Comparison of ENCODE assay signal across 6 cellular contexts in the genomic region with DNA sequence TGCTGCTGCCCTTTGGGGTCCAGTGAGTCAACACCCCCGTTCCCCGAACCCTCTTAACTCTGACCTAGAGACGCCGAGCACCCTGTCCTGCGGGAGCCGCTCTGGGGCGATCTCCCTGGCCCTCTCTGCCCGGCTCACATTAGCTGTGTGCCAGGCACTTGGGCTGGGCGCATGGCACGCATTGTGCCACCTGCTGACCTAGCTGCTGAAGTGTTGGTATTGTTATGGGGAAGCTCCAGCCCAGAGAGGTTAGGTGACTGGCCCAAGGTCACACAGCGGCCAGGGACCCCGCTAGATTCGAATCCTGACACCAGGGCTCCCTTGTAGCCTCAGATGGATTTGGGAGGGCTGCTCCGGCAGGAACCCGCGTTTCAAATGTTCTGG. TPM values are rescaled to one million over a fixed set of nuclear protein-coding genes. Genes with fewer than 3 reads are reported as not detected.
DNase-seq lines count a peak whose midpoint lies in the region; ATAC-seq, FAIRE-seq and TF ChIP-seq lines count a peak whose summit lies in the region.

No MANE protein-coding gene starts in this region.

- in situ Hi-C loops in HepG2 (cut with HindIII; ENCODE audit: extremely low pct_ligation_motif_present, low pct_unique_long_range_greater_than_20kb) = no loop called here

- no TSS peak for BruUV-seq in HepG2 (replicated peaks; lab: Mats Ljungman, UMichigan)

- WGBS in HepG2 (ENCODE audit: low lambda C conversion rate) = 49% methylated on average over 12 of the region's 16 CpGs

- H3K36me3 ChIP-seq in HepG2 (replicated peaks in 1 of 2; ENCODE audit: control insufficient read depth in 1 of 2, insufficient read depth in 2 of 2, low read length in 2 of 2) = no peaks in the 10 kb centered on the region

- H3K4me3 ChIP-seq in HepG2 (replicated peaks in 1 of 3; ENCODE audit: insufficient read depth in 1 of 3, low read depth in 2 of 3, low read length in 3 of 3) = peak overlapping the region; percentile 88 to 100 (median 94)

- H3K4me3 Mint-ChIP-seq in activated CD4-positive, alpha-beta T cell treated with anti-CD3 and anti-CD28 coated beads, Interleukin-2, amount 10 ng/mL, durations not matched to agents 7 days and 5 days = peak overlapping the region; percentile 87

- no peaks in the 10 kb centered on the region for H3K27me3 Mint-ChIP-seq in activated CD4-positive, alpha-beta T cell treated with anti-CD3 and anti-CD28 coated beads, Interleukin-2, amount 10 ng/mL, durations not matched to agents 7 days and 5 days

- no peak for TF ChIP-seq RAD21 in HepG2 (CRISPR knock-in tag; IDR thresholded peaks at IDR 0.05)

- no peaks in the 10 kb centered on the region for H3K9me3 Mint-ChIP-seq in activated CD4-positive, alpha-beta T cell treated with anti-CD3 and anti-CD28 coated beads, Interleukin-2, amount 10 ng/mL, durations not matched to agents 7 days and 5 days

- peak overlapping the region; percentile 87 for H3K27ac ChIP-seq in HepG2 (ENCODE audit: extremely low read length, insufficient read depth, low read length)

- peak; percentile 15; the same call in 1 of the 2 replicates for TF ChIP-seq CTCF in HepG2 (CRISPR knock-in tag; IDR thresholded peaks at IDR 0.05)

- H4K20me1 ChIP-seq in HepG2 (ENCODE audit: insufficient read depth, low read length) = no peaks in the 10 kb centered on the region

- H3K9me3 ChIP-seq in HepG2 (ENCODE audit: low read length) = no peaks in the 10 kb centered on the region

- no peaks in the 10 kb centered on the region; a peak in 1 of 5 replicates for H3K27me3 ChIP-seq in HepG2 (ENCODE audit: control insufficient read depth in 1 of 2, insufficient read depth in 2 of 2, low read length in 2 of 2)

- TF ChIP-seq POLR2A in HepG2 (IDR thresholded peaks at IDR 0.05; ENCODE audit: insufficient read depth in 1 of 2, low read depth in 2 of 2, low read length in 2 of 2) = no peak

- H3K27ac Mint-ChIP-seq in activated CD4-positive, alpha-beta T cell treated with anti-CD3 and anti-CD28 coated beads, Interleukin-2, amount 10 ng/mL, durations not matched to agents 7 days and 5 days = peak overlapping the region; percentile 91

- H3K4me1 ChIP-seq in HepG2 (ENCODE audit: insufficient read depth, low read length) = peaks cover 57% of the 10 kb centered on the region

- no peak overlapping the region for H2AFZ ChIP-seq in HepG2 (ENCODE audit: low read length)

- intact Hi-C loops in HepG2 (cut with micrococcal nuclease; ENCODE audit: unreplicated experiment) = no loop called here

- peak overlapping the region; percentile 100 for H3K4me2 ChIP-seq in HepG2 (ENCODE audit: low read depth, low read length)

- CTCF ChIA-PET in activated CD4-positive, alpha-beta T cell treated with anti-CD3 and anti-CD28 coated beads, Interleukin-2, amount 10 ng/mL, durations not matched to agents 7 days and 5 days (lab: Charles Lee) = interaction anchor here (0.8 to 2.1 kb wide), 9 partner anchors 10 to 70 kb away, joined by 3 to 13 read pairs (median 3); a partner anchor contains a TSS
- CTCF ChIA-PET in HepG2 (lab: Yijun Ruan, JAX; ENCODE audit: low intra/inter-chr PET ratio, low total read pairs) = interaction anchor here (0.9 kb wide), 1 partner anchor 27 kb away, joined by 3 read pairs; no protein-coding TSS in a partner anchor

- H3K9ac ChIP-seq in HepG2 (ENCODE audit: insufficient read depth, low read depth, low read length) = peak overlapping the region; percentile 97

- peak; percentile 18 for DNase-seq in COLO668 (lab: John Stamatoyannopoulos, UW; ENCODE audit: unreplicated experiment)
- no peak for DNase-seq in activated CD4-positive, alpha-beta T cell treated with anti-CD3 and anti-CD28 coated beads, Interleukin-2, amount 10 ng/mL, durations not matched to agents 7 days and 5 days
- DNase-seq in HepG2 (ENCODE audit: low spot score) = no peak
- no peak for DNase-seq in GF-D8 (lab: John Stamatoyannopoulos, UW)
- DNase-seq in CD1c-positive myeloid dendritic cell (ENCODE audit: extremely low spot score) = no peak

- POLR2A ChIA-PET in activated CD4-positive, alpha-beta T cell treated with anti-CD3 and anti-CD28 coated beads, Interleukin-2, amount 10 ng/mL, durations not matched to agents 7 days and 5 days (lab: Charles Lee) = no interaction called here
- POLR2A ChIA-PET in HepG2 (lab: Yijun Ruan, JAX) = interaction anchor here (1.3 to 4.4 kb wide), 10 partner anchors 8 to 129 kb away, joined by 5 to 80 read pairs (median 16); a partner anchor contains a TSS

- no peak for FAIRE-seq in HepG2 (lab: Jason Lieb, UNC)

- TF ChIP-seq EP300 in HepG2 (IDR thresholded peaks at IDR 0.05; ENCODE audit: low read depth in 2 of 2, low read length in 2 of 2) (no peak), HepG2 (CRISPR knock-in tag; IDR thresholded peaks at IDR 0.05; ENCODE audit: borderline replicate concordance) (no peak)

- H3K79me2 ChIP-seq in HepG2 (ENCODE audit: insufficient read depth, low read length) = peaks cover 18% of the 10 kb centered on the region

- peaks cover 7% of the 10 kb centered on the region for H3K36me3 Mint-ChIP-seq in activated CD4-positive, alpha-beta T cell treated with anti-CD3 and anti-CD28 coated beads, Interleukin-2, amount 10 ng/mL, durations not matched to agents 7 days and 5 days (ENCODE audit: low read depth)

- H3K4me1 Mint-ChIP-seq in activated CD4-positive, alpha-beta T cell treated with anti-CD3 and anti-CD28 coated beads, Interleukin-2, amount 10 ng/mL, durations not matched to agents 7 days and 5 days = peaks cover 34% of the 10 kb centered on the region

- ATAC-seq in HepG2 (no peak), HG03469 (IDR thresholded peaks at IDR 0.05; ENCODE audit: unreplicated experiment) (no peak)

RNA-seq across cellular contexts. Expression of a gene that starts 1.1 kb away (rescaled TPM):
- under 1 TPM; 0.73 to 0.97 TPM for total RNA-seq in activated CD4-positive, alpha-beta T cell treated with anti-CD3 and anti-CD28 coated beads, Interleukin-2, amount 10 ng/mL, durations not matched to agents 7 days and 5 days
- total RNA-seq in HepG2 (2016; rRNA removed; fragmentation: Illumina TruSeq; extraction: Trizol) = 0.77 and 0.93 TPM in 2 replicates
- total RNA-seq in HepG2 (2016; cell fraction: cytosol; rRNA removed; fragmentation: Illumina TruSeq; extraction: Trizol; ENCODE audit: low read depth) = 0.88 and 1.6 TPM in 2 replicates
- 1.00 and 1.1 TPM in 2 replicates for total RNA-seq in HepG2 (2016; cell fraction: insoluble cytoplasmic fraction; rRNA removed; fragmentation: Illumina TruSeq; extraction: Trizol)
- 0.71 and 0.90 TPM in 2 replicates for total RNA-seq in HepG2 (2016; cell fraction: membrane; rRNA removed; fragmentation: Illumina TruSeq; extraction: Trizol)
- total RNA-seq in HepG2 (2016; cell fraction: nucleus; rRNA removed; fragmentation: Illumina TruSeq; extraction: Trizol) = 0.53 and 1.1 TPM in 2 replicates
- polyA plus RNA-seq in HepG2 (2011; rRNA removed) = 0.34 and 0.54 TPM in 2 replicates
- 0.22 and 0.75 TPM in 2 replicates for polyA plus RNA-seq in HepG2 (2011; cell fraction: cytosol; rRNA removed)
- 2.1 and 2.9 TPM in 2 replicates for polyA plus RNA-seq in HepG2 (2011; cell fraction: nucleus; rRNA removed)
- 3.1 and 4.6 TPM in 2 replicates for polyA plus RNA-seq in HepG2 (2012)
- 0.66 and 0.93 TPM in 2 replicates for polyA plus RNA-seq in HepG2 (2016; cell fraction: cytosol; fragmentation: Illumina TruSeq; extraction: Trizol; ENCODE audit: low read depth)
- polyA plus RNA-seq in HepG2 (2016; cell fraction: insoluble cytoplasmic fraction; fragmentation: Illumina TruSeq; extraction: Trizol; ENCODE audit: low read depth) = 0.40 and 0.55 TPM in 2 replicates
- 0.49 TPM in 2 replicates for polyA plus RNA-seq in HepG2 (2016; cell fraction: membrane; fragmentation: Illumina TruSeq; extraction: Trizol; ENCODE audit: low read depth)
- polyA plus RNA-seq in HepG2 (2016; cell fraction: nucleus; fragmentation: Illumina TruSeq; extraction: Trizol; ENCODE audit: insufficient read depth, low read depth) = 1.3 and 1.4 TPM in 2 replicates
- 0.94 and 1.4 TPM in 2 replicates for polyA minus RNA-seq in HepG2 (2011; rRNA and poly(A)+ RNA removed; ENCODE audit: low replicate concordance)
- 0.62 and 0.89 TPM in 2 replicates for polyA minus RNA-seq in HepG2 (2011; cell fraction: cytosol; rRNA and poly(A)+ RNA removed)
- 1.2 and 1.3 TPM in 2 replicates for polyA minus RNA-seq in HepG2 (2011; cell fraction: nucleus; rRNA and poly(A)+ RNA removed)

RNA-seq across cellular contexts. Expression of a gene that starts 8.1 kb away (rescaled TPM):
- 10 to 100 TPM; 72.5 to 86.1 TPM for total RNA-seq in activated CD4-positive, alpha-beta T cell treated with anti-CD3 and anti-CD28 coated beads, Interleukin-2, amount 10 ng/mL, durations not matched to agents 7 days and 5 days
- 90.7 and 115 TPM in 2 replicates for total RNA-seq in HepG2 (2016; rRNA removed; fragmentation: Illumina TruSeq; extraction: Trizol)
- 22.2 and 24.7 TPM in 2 replicates for total RNA-seq in HepG2 (2016; cell fraction: cytosol; rRNA removed; fragmentation: Illumina TruSeq; extraction: Trizol; ENCODE audit: low read depth)
- 99.1 and 105 TPM in 2 replicates for total RNA-seq in HepG2 (2016; cell fraction: insoluble cytoplasmic fraction; rRNA removed; fragmentation: Illumina TruSeq; extraction: Trizol)
- total RNA-seq in HepG2 (2016; cell fraction: membrane; rRNA removed; fragmentation: Illumina TruSeq; extraction: Trizol) = 64.5 and 68.5 TPM in 2 replicates
- total RNA-seq in HepG2 (2016; cell fraction: nucleus; rRNA removed; fragmentation: Illumina TruSeq; extraction: Trizol) = 102 and 126 TPM in 2 replicates
- polyA plus RNA-seq in HepG2 (2011; rRNA removed) = 125 and 158 TPM in 2 replicates
- 60.6 and 76.3 TPM in 2 replicates for polyA plus RNA-seq in HepG2 (2011; cell fraction: cytosol; rRNA removed)
- polyA plus RNA-seq in HepG2 (2011; cell fraction: nucleus; rRNA removed) = 464 and 551 TPM in 2 replicates
- polyA plus RNA-seq in HepG2 (2012) = 189 and 231 TPM in 2 replicates
- 24.2 and 25.6 TPM in 2 replicates for polyA plus RNA-seq in HepG2 (2016; cell fraction: cytosol; fragmentation: Illumina TruSeq; extraction: Trizol; ENCODE audit: low read depth)
- 120 and 149 TPM in 2 replicates for polyA plus RNA-seq in HepG2 (2016; cell fraction: insoluble cytoplasmic fraction; fragmentation: Illumina TruSeq; extraction: Trizol; ENCODE audit: low read depth)
- polyA plus RNA-seq in HepG2 (2016; cell fraction: membrane; fragmentation: Illumina TruSeq; extraction: Trizol; ENCODE audit: low read depth) = 59.9 and 61.3 TPM in 2 replicates
- 256 and 260 TPM in 2 replicates for polyA plus RNA-seq in HepG2 (2016; cell fraction: nucleus; fragmentation: Illumina TruSeq; extraction: Trizol; ENCODE audit: insufficient read depth, low read depth)
- 127 and 141 TPM in 2 replicates for polyA minus RNA-seq in HepG2 (2011; rRNA and poly(A)+ RNA removed; ENCODE audit: low replicate concordance)
- polyA minus RNA-seq in HepG2 (2011; cell fraction: cytosol; rRNA and poly(A)+ RNA removed) = 69.1 and 69.4 TPM in 2 replicates
- polyA minus RNA-seq in HepG2 (2011; cell fraction: nucleus; rRNA and poly(A)+ RNA removed) = 69.1 and 80.1 TPM in 2 replicates

RNA-seq across cellular contexts. Expression of a gene that starts 13.0 kb away (rescaled TPM):
- total RNA-seq in activated CD4-positive, alpha-beta T cell treated with anti-CD3 and anti-CD28 coated beads, Interleukin-2, amount 10 ng/mL, durations not matched to agents 7 days and 5 days = 10 to 100 TPM; 56.7 to 62.3 TPM
- total RNA-seq in HepG2 (2016; rRNA removed; fragmentation: Illumina TruSeq; extraction: Trizol) = 38.9 and 40.2 TPM in 2 replicates
- 28.0 and 30.5 TPM in 2 replicates for total RNA-seq in HepG2 (2016; cell fraction: cytosol; rRNA removed; fragmentation: Illumina TruSeq; extraction: Trizol; ENCODE audit: low read depth)
- 37.2 and 39.5 TPM in 2 replicates for total RNA-seq in HepG2 (2016; cell fraction: insoluble cytoplasmic fraction; rRNA removed; fragmentation: Illumina TruSeq; extraction: Trizol)
- 34.6 and 39.3 TPM in 2 replicates for total RNA-seq in HepG2 (2016; cell fraction: membrane; rRNA removed; fragmentation: Illumina TruSeq; extraction: Trizol)
- total RNA-seq in HepG2 (2016; cell fraction: nucleus; rRNA removed; fragmentation: Illumina TruSeq; extraction: Trizol) = 34.5 and 44.1 TPM in 2 replicates
- 74.4 and 85.4 TPM in 2 replicates for polyA plus RNA-seq in HepG2 (2011; rRNA removed)
- polyA plus RNA-seq in HepG2 (2011; cell fraction: cytosol; rRNA removed) = 53.2 and 55.1 TPM in 2 replicates
- polyA plus RNA-seq in HepG2 (2011; cell fraction: nucleus; rRNA removed) = 173 and 195 TPM in 2 replicates
- polyA plus RNA-seq in HepG2 (2012) = 41.9 and 49.7 TPM in 2 replicates
- polyA plus RNA-seq in HepG2 (2016; cell fraction: cytosol; fragmentation: Illumina TruSeq; extraction: Trizol; ENCODE audit: low read depth) = 14.9 and 18.6 TPM in 2 replicates
- polyA plus RNA-seq in HepG2 (2016; cell fraction: insoluble cytoplasmic fraction; fragmentation: Illumina TruSeq; extraction: Trizol; ENCODE audit: low read depth) = 55.1 and 57.7 TPM in 2 replicates
- 24.6 and 25.0 TPM in 2 replicates for polyA plus RNA-seq in HepG2 (2016; cell fraction: membrane; fragmentation: Illumina TruSeq; extraction: Trizol; ENCODE audit: low read depth)
- 99.9 and 109 TPM in 2 replicates for polyA plus RNA-seq in HepG2 (2016; cell fraction: nucleus; fragmentation: Illumina TruSeq; extraction: Trizol; ENCODE audit: insufficient read depth, low read depth)
- 81.6 and 104 TPM in 2 replicates for polyA minus RNA-seq in HepG2 (2011; rRNA and poly(A)+ RNA removed; ENCODE audit: low replicate concordance)
- 29.7 and 33.3 TPM in 2 replicates for polyA minus RNA-seq in HepG2 (2011; cell fraction: cytosol; rRNA and poly(A)+ RNA removed)
- 50.6 and 76.5 TPM in 2 replicates for polyA minus RNA-seq in HepG2 (2011; cell fraction: nucleus; rRNA and poly(A)+ RNA removed)

RNA-seq across cellular contexts. Expression of a gene that starts 17.8 kb away (rescaled TPM):
- 10 to 100 TPM; 16.4 to 18.8 TPM for total RNA-seq in activated CD4-positive, alpha-beta T cell treated with anti-CD3 and anti-CD28 coated beads, Interleukin-2, amount 10 ng/mL, durations not matched to agents 7 days and 5 days
- 13.1 and 40.1 TPM in 2 replicates for total RNA-seq in HepG2 (2016; rRNA removed; fragmentation: Illumina TruSeq; extraction: Trizol)
- total RNA-seq in HepG2 (2016; cell fraction: cytosol; rRNA removed; fragmentation: Illumina TruSeq; extraction: Trizol; ENCODE audit: low read depth) = 11.7 and 11.8 TPM in 2 replicates
- total RNA-seq in HepG2 (2016; cell fraction: insoluble cytoplasmic fraction; rRNA removed; fragmentation: Illumina TruSeq; extraction: Trizol) = 11.6 and 40.3 TPM in 2 replicates
- total RNA-seq in HepG2 (2016; cell fraction: membrane; rRNA removed; fragmentation: Illumina TruSeq; extraction: Trizol) = 16.4 and 17.9 TPM in 2 replicates
- total RNA-seq in HepG2 (2016; cell fraction: nucleus; rRNA removed; fragmentation: Illumina TruSeq; extraction: Trizol) = 46.8 and 52.2 TPM in 2 replicates
- 28.2 and 29.4 TPM in 2 replicates for polyA plus RNA-seq in HepG2 (2011; rRNA removed)
- polyA plus RNA-seq in HepG2 (2011; cell fraction: cytosol; rRNA removed) = 19.2 and 36.3 TPM in 2 replicates
- polyA plus RNA-seq in HepG2 (2011; cell fraction: nucleus; rRNA removed) = 76.6 and 98.9 TPM in 2 replicates
- 20.7 and 21.0 TPM in 2 replicates for polyA plus RNA-seq in HepG2 (2012)
- polyA plus RNA-seq in HepG2 (2016; cell fraction: cytosol; fragmentation: Illumina TruSeq; extraction: Trizol; ENCODE audit: low read depth) = 8.0 and 8.6 TPM in 2 replicates
- polyA plus RNA-seq in HepG2 (2016; cell fraction: insoluble cytoplasmic fraction; fragmentation: Illumina TruSeq; extraction: Trizol; ENCODE audit: low read depth) = 12.0 and 16.4 TPM in 2 replicates
- polyA plus RNA-seq in HepG2 (2016; cell fraction: membrane; fragmentation: Illumina TruSeq; extraction: Trizol; ENCODE audit: low read depth) = 11.8 and 12.2 TPM in 2 replicates
- polyA plus RNA-seq in HepG2 (2016; cell fraction: nucleus; fragmentation: Illumina TruSeq; extraction: Trizol; ENCODE audit: insufficient read depth, low read depth) = 83.1 and 85.8 TPM in 2 replicates
- 23.9 and 52.5 TPM in 2 replicates for polyA minus RNA-seq in HepG2 (2011; rRNA and poly(A)+ RNA removed; ENCODE audit: low replicate concordance)
- polyA minus RNA-seq in HepG2 (2011; cell fraction: cytosol; rRNA and poly(A)+ RNA removed) = 17.1 and 17.5 TPM in 2 replicates
- polyA minus RNA-seq in HepG2 (2011; cell fraction: nucleus; rRNA and poly(A)+ RNA removed) = 31.7 and 32.4 TPM in 2 replicates

RNA-seq across cellular contexts. Expression of a gene that starts 23.7 kb away (rescaled TPM):
- 10 to 100 TPM; 17.4 to 18.5 TPM for total RNA-seq in activated CD4-positive, alpha-beta T cell treated with anti-CD3 and anti-CD28 coated beads, Interleukin-2, amount 10 ng/mL, durations not matched to agents 7 days and 5 days
- total RNA-seq in HepG2 (2016; rRNA removed; fragmentation: Illumina TruSeq; extraction: Trizol) = 20.1 and 22.4 TPM in 2 replicates
- total RNA-seq in HepG2 (2016; cell fraction: cytosol; rRNA removed; fragmentation: Illumina TruSeq; extraction: Trizol; ENCODE audit: low read depth) = 25.7 and 27.1 TPM in 2 replicates
- 19.5 and 23.7 TPM in 2 replicates for total RNA-seq in HepG2 (2016; cell fraction: insoluble cytoplasmic fraction; rRNA removed; fragmentation: Illumina TruSeq; extraction: Trizol)
- 36.3 and 38.4 TPM in 2 replicates for total RNA-seq in HepG2 (2016; cell fraction: membrane; rRNA removed; fragmentation: Illumina TruSeq; extraction: Trizol)
- total RNA-seq in HepG2 (2016; cell fraction: nucleus; rRNA removed; fragmentation: Illumina TruSeq; extraction: Trizol) = 19.9 and 24.0 TPM in 2 replicates
- 5.5 and 6.5 TPM in 2 replicates for polyA plus RNA-seq in HepG2 (2011; rRNA removed)
- polyA plus RNA-seq in HepG2 (2011; cell fraction: cytosol; rRNA removed) = 3.1 and 3.3 TPM in 2 replicates
- polyA plus RNA-seq in HepG2 (2011; cell fraction: nucleus; rRNA removed) = 15.1 and 18.7 TPM in 2 replicates
- 6.5 and 8.5 TPM in 2 replicates for polyA plus RNA-seq in HepG2 (2012)
- 36.9 and 41.0 TPM in 2 replicates for polyA plus RNA-seq in HepG2 (2016; cell fraction: cytosol; fragmentation: Illumina TruSeq; extraction: Trizol; ENCODE audit: low read depth)
- polyA plus RNA-seq in HepG2 (2016; cell fraction: insoluble cytoplasmic fraction; fragmentation: Illumina TruSeq; extraction: Trizol; ENCODE audit: low read depth) = 31.0 and 31.1 TPM in 2 replicates
- polyA plus RNA-seq in HepG2 (2016; cell fraction: membrane; fragmentation: Illumina TruSeq; extraction: Trizol; ENCODE audit: low read depth) = 41.0 and 42.1 TPM in 2 replicates
- 56.5 and 60.1 TPM in 2 replicates for polyA plus RNA-seq in HepG2 (2016; cell fraction: nucleus; fragmentation: Illumina TruSeq; extraction: Trizol; ENCODE audit: insufficient read depth, low read depth)
- 2.7 and 15.4 TPM in 2 replicates for polyA minus RNA-seq in HepG2 (2011; rRNA and poly(A)+ RNA removed; ENCODE audit: low replicate concordance)
- 1.6 and 2.4 TPM in 2 replicates for polyA minus RNA-seq in HepG2 (2011; cell fraction: cytosol; rRNA and poly(A)+ RNA removed)
- 9.1 and 9.4 TPM in 2 replicates for polyA minus RNA-seq in HepG2 (2011; cell fraction: nucleus; rRNA and poly(A)+ RNA removed)
